Comparison of ENCODE assay signal across 24 cellular contexts in genomic region chr2:73910873-73911547, GRCh38. TPM values are rescaled to one million over a fixed set of nuclear protein-coding genes. Genes with fewer than 3 reads are reported as not detected.
"Had no signal": no experiment of that assay in that cellular context is flagged by ENCODE, and none has a peak within 500 bp of the region (broad histone marks: within the 10 kb centered on the region; RNA-seq: fewer than 3 reads in every experiment).

No MANE protein-coding gene starts in this region.

- H3K36me3 ChIP-seq: heart right ventricle, left lung, lower lobe of right lung had no signal

- H3K36me3 Mint-ChIP-seq: mesothelial cell of epicardium had no signal

- H3K27me3 ChIP-seq: foreskin keratinocyte, heart right ventricle, hepatocyte, left lung had no signal

- H3K27ac Mint-ChIP-seq: mesothelial cell of epicardium had no signal

- H3K27ac ChIP-seq: coronary artery, dorsolateral prefrontal cortex, epithelial cell of prostate, foreskin keratinocyte, heart right ventricle, hepatocyte, left lung, lower lobe of right lung had no signal

- H3K4me3 Mint-ChIP-seq: mesothelial cell of epicardium had no signal

- H3K4me1 ChIP-seq: foreskin keratinocyte, left lung, lower lobe of right lung had no signal

- H3K4me1 Mint-ChIP-seq: mesothelial cell of epicardium had no signal

- H3K9me3 Mint-ChIP-seq: mesothelial cell of epicardium had no signal

- H3K9me3 ChIP-seq: heart right ventricle, left lung, lower lobe of right lung, mucosa of descending colon had no signal

- ATAC-seq: esophagus mucosa, foreskin keratinocyte, heart right ventricle, left cardiac atrium, left lung, left ventricle myocardium superior, lower lobe of right lung, mucosa of descending colon had no signal

- DNase-seq: dermis blood vessel endothelial cell; dorsolateral prefrontal cortex; effector CD4-positive, alpha-beta T cell; effector memory CD4-positive, alpha-beta T cell; erythroblast; foreskin keratinocyte; glutamatergic neuron; head of caudate nucleus; heart right ventricle; hypothalamus; left cardiac atrium; left lung; left ventricle myocardium superior; lower lobe of right lung; mesenchymal stem cell; mucosa of descending colon had no signal

- H3K4me3 ChIP-seq: coronary artery, dorsolateral prefrontal cortex, heart right ventricle, hepatocyte, left lung, lower lobe of right lung, mucosa of descending colon had no signal

RNA-seq across cellular contexts. Expression of gene ACTG2, which starts 18.2 kb away (rescaled TPM):
- total RNA-seq: dermis blood vessel endothelial cell, lung microvascular endothelial cell, myocyte had no signal
- polyA plus RNA-seq: keratinocyte had no signal
